ENCODE assay signal across 8 cellular contexts in genomic region chr16:56191807-56192643, GRCh38. TPM values are rescaled to one million over a fixed set of nuclear protein-coding genes. Genes with fewer than 3 reads are reported as not detected.
DNase-seq lines count a peak whose midpoint lies in the region; TF ChIP-seq lines count a peak whose summit lies in the region.

No MANE protein-coding gene starts in this region.

- TF ChIP-seq CTCF in cardiac muscle cell (IDR thresholded peaks at IDR 0.05; ENCODE audit: low read depth, low read length) (no peak), cardiac fibroblast (IDR thresholded peaks at IDR 0.05; ENCODE audit: low read depth, low read length) (no peak)

- H3K27me3 ChIP-seq in cardiac muscle cell (peaks cover 64% of the 10 kb centered on the region), muscle layer of duodenum (ENCODE audit: low read depth, low read length) (peaks cover 17% of the 10 kb centered on the region)

- intact Hi-C loops in cardiac septum (cut with DNase I): loop anchor here (5.0 to 10.0 kb wide), 6 partner anchors 65 to 247 kb away; no protein-coding TSS in a partner anchor

- DNase-seq in cardiac muscle cell (ENCODE audit: low read depth in 1 of 2, low spot score in 1 of 2) (no peak), cardiac septum (ENCODE audit: low spot score) (no peak), cardiac fibroblast (ENCODE audit: low read depth in 2 of 2) (no peak), GM19240 (ENCODE audit: insufficient read length, low spot score) (no peak), occipital lobe (lab: John Stamatoyannopoulos, UW) (no peak), NCI-H510A treated with DMSO at 0.1 percent for 48 hours (lab: John Stamatoyannopoulos, UW) (no peak), DMS153 (lab: John Stamatoyannopoulos, UW) (no peak)

- peak overlapping the region; percentile 49 for H3K4me3 ChIP-seq in cardiac muscle cell
- peak overlapping the region; percentile 41 to 56 for H3K4me3 ChIP-seq in cardiac fibroblast (replicated peaks in 1 of 2; ENCODE audit: low read depth in 2 of 2, low read length in 2 of 2)
- H3K4me3 ChIP-seq in muscle layer of duodenum (ENCODE audit: low read depth in 1 of 2, low read length in 2 of 2): peak overlapping the region; percentile 60 to 84

- H3K27ac ChIP-seq in cardiac muscle cell (no peak overlapping the region), muscle layer of duodenum (ENCODE audit: low read length) (no peak overlapping the region)

- no peaks in the 10 kb centered on the region for H3K9me3 ChIP-seq in cardiac muscle cell (ENCODE audit: low read depth)
- H3K9me3 ChIP-seq in muscle layer of duodenum (ENCODE audit: control insufficient read depth in 1 of 2, low read length in 2 of 2): no peaks in the 10 kb centered on the region

- H3K4me1 ChIP-seq in cardiac muscle cell (ENCODE audit: low read depth) (no peaks in the 10 kb centered on the region), muscle layer of duodenum (ENCODE audit: control insufficient read depth in 1 of 2, insufficient read depth in 2 of 2, low read length in 2 of 2) (peaks cover 4 to 40% of the 10 kb centered on the region in 2 donors)

- H3K36me3 ChIP-seq in cardiac muscle cell (no peaks in the 10 kb centered on the region), muscle layer of duodenum (ENCODE audit: control insufficient read depth in 1 of 2, insufficient read depth in 2 of 2, low read length in 2 of 2) (no peaks in the 10 kb centered on the region)

RNA-seq across cellular contexts. Expression of gene GNAO1, which starts 0.7 kb away (rescaled TPM):
- total RNA-seq in cardiac muscle cell (2.7 and 3.3 TPM in 2 replicates), cardiac septum (13.0 TPM), occipital lobe (48.0 TPM)
- polyA plus RNA-seq in cardiac muscle cell: 2.8 and 4.4 TPM in 2 replicates
